Comparison of ENCODE assay signal across 1 cellular context in the genomic region with DNA sequence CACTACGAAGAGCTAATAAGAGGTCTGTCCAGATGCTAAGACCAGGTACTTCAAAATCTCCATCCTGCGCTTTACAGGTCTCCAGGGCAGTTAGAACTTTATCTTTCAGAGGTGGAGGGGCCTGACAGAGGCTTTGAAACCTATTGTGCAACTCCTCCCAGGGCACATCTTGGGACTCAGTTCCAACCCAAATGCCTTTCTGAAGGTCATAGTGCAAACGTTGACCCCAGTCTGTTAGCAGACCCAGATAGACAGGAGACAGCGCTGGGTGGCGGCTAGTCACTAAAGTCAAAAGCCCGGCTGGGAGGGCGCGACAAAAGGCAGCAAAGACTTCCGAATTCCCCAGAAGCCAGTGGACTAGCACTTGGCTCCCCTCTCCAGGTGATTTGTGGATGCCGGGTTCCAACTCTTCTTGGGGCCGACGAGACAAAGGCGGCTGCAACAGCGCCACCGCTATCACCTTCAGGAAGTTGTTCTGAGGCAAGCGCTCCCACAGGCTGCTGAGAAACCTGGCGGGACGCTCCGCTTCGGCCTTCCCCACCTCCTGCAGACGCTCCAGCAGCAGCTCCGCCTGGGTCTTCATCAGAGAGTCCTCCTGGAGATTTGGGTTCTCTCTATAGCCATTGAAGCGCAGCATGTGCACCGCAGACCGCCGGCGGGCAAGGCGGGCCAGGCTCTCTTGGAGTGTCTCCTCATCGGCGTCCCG.
TF ChIP-seq lines count a peak whose summit lies in the region.

No MANE protein-coding gene starts in this region.

TF ChIP-seq in HCT116, 20 proteins besides CTCF, POLR2A, EP300 and RAD21 (continued from another document):
- TF ChIP-seq, protein P1, sequence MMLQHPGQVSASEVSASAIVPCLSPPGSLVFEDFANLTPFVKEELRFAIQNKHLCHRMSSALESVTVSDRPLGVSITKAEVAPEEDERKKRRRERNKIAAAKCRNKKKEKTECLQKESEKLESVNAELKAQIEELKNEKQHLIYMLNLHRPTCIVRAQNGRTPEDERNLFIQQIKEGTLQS (IDR thresholded peaks at IDR 0.05): no peak
